In genomic region chr19:40682431-40682964, GRCh38 we compare ENCODE assay signal across 24 cellular contexts.
"Had no signal": no experiment of that assay in that cellular context is flagged by ENCODE, and none has a peak within 500 bp of the region (broad histone marks: within the 10 kb centered on the region; RNA-seq: fewer than 3 reads in every experiment).

No MANE protein-coding gene starts in this region.

- H3K4me3 ChIP-seq: ascending aorta, body of pancreas, K562, Peyer's patch, SJCRH30 had no signal

- H3K9me3 ChIP-seq: ascending aorta, body of pancreas, Peyer's patch, SJCRH30 had no signal

- ATAC-seq: activated CD8-positive, alpha-beta T cell treated with anti-CD3 and anti-CD28 coated beads, Interleukin-2, amount 10 ng/mL, durations not matched to agents 7 days and 5 days; body of pancreas; K562 had no signal

- H3K27ac ChIP-seq: ascending aorta, body of pancreas, Peyer's patch, SJCRH30 had no signal

- FAIRE-seq: bronchial epithelial cell, K562 had no signal

- H3K4me1 ChIP-seq: body of pancreas, Peyer's patch, SJCRH30 had no signal

- DNase-seq: activated CD4-positive, alpha-beta T cell treated with anti-CD3 and anti-CD28 coated beads for 48 hours; activated CD4-positive, alpha-beta T cell treated with anti-CD3 and anti-CD28 coated beads, Interleukin-2, amount 50 U/mL, for 4 hours; activated CD4-positive, CD25-positive, alpha-beta regulatory T cell treated with anti-CD3 and anti-CD28 coated beads, Interleukin-2, amount 50 U/mL, for 72 hours; activated CD8-positive, alpha-beta memory T cell treated with anti-CD3 and anti-CD28 coated beads, Interleukin-2, amount 50 U/mL, for 48 hours; activated CD8-positive, alpha-beta T cell treated with anti-CD3 and anti-CD28 coated beads, Interleukin-2, amount 10 ng/mL, durations not matched to agents 7 days and 5 days; activated naive CD4-positive, alpha-beta T cell treated with anti-CD3 and anti-CD28 coated beads, Interleukin-2, amount 50 U/mL, for 16 hours; activated naive CD8-positive, alpha-beta T cell treated with anti-CD3 and anti-CD28 coated beads, Interleukin-2, amount 10 ng/mL, durations not matched to agents 7 days and 5 days; activated T-cell treated with anti-CD3 and anti-CD28 coated beads, Interleukin-2, amount 50 U/mL, for 1 hour; body of pancreas; central memory CD4-positive, alpha-beta T cell; Kasumi-1; NCI-H146; NCI-H187 treated with DMSO at 0.1 percent for 48 hours; NCI-H2081 treated with DMSO at 0.1 percent for 48 hours; NCI-H2227 treated with DMSO at 0.1 percent for 48 hours; NCI-H446 treated with DMSO at 0.1 percent for 48 hours; NCI-H524 treated with DMSO at 0.1 percent for 48 hours; NK-92 treated with Interleukin-12 subunit alpha and Interleukin-12 subunit beta, amount 100 ng/mL, for 24 hours; OCI-M1; Peyer's patch; SJCRH30 had no signal
